6 cellular contexts compared by ENCODE assay signal in the genomic region with DNA sequence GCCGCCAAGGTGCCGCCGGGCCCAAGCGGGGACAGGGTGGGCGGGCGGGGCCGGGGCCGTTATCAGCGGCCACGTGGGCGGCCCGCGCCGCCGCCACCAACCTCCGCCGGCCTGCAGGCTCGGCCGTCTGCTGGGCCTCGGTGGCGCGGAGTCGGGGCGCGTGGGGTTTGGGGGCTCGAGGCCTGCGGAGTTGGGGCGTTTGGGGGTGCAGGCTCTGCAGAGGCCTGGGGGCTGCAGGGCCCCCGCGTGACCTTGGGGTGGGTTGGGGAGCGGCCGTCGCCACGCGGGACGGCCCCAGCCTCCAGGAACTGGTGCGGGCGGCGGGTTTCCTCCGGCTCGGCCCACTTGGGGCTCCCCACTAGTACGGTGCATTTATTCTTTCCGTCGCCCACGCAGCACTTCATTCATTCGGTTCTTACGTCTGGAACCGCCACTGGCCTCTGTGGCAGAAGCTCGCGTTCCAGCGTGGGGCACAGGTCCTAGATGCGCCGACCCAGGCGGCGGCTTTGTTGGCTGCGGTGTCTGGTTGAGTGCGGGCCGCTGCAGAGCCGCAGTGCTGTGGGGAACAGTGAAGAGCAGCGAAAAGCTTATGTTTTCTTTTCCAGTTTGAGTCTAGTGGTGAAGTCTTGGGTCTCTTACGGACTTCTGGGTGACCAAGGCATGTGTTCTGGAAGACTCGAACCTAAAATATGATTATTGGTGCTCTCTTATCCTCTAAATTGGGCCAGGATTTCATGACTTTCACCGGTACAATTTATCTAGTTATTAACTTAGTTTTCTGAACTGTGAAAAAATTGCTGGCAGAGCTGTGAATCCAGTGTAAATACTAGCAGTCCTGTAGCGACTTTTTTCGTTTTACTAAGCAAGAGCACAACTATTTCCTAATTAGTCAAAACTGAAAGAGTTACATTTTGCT. TPM values are rescaled to one million over a fixed set of nuclear protein-coding genes. Genes with fewer than 3 reads are reported as not detected.
DNase-seq lines count a peak whose midpoint lies in the region; ATAC-seq and TF ChIP-seq lines count a peak whose summit lies in the region.

No MANE protein-coding gene starts in this region.

- peaks cover 22% of the 10 kb centered on the region for H3K4me1 ChIP-seq in Caco-2

- CTCF ChIA-PET in Caco-2 (lab: Charles Lee): interaction anchor here (1.3 to 1.4 kb wide), 2 partner anchors 11 to 155 kb away, joined by 3 to 5 read pairs; no protein-coding TSS in a partner anchor
- CTCF ChIA-PET in activated CD4-positive, alpha-beta T cell treated with anti-CD3 and anti-CD28 coated beads, Interleukin-2, amount 10 ng/mL, durations not matched to agents 7 days and 5 days (lab: Charles Lee): interaction anchor here (0.6 to 2.9 kb wide), 5 partner anchors 9 to 198 kb away, joined by 3 to 9 read pairs (median 3); no protein-coding TSS in a partner anchor

- H3K27me3 Mint-ChIP-seq in Caco-2 (ENCODE audit: insufficient read depth, unreplicated experiment) (no peaks in the 10 kb centered on the region), glutamatergic neuron (ENCODE audit: unreplicated experiment) (peaks cover 12% of the 10 kb centered on the region)
- no peaks in the 10 kb centered on the region for H3K27me3 Mint-ChIP-seq in activated CD4-positive, alpha-beta T cell treated with anti-CD3 and anti-CD28 coated beads, Interleukin-2, amount 10 ng/mL, durations not matched to agents 7 days and 5 days

- H3K27me3 ChIP-seq in Caco-2 (replicated peaks; ENCODE audit: control insufficient read depth, insufficient read depth, low read length): no peaks in the 10 kb centered on the region

- peak overlapping the region; percentile 87 for H3K27ac Mint-ChIP-seq in Caco-2 (ENCODE audit: unreplicated experiment)
- H3K27ac Mint-ChIP-seq in activated CD4-positive, alpha-beta T cell treated with anti-CD3 and anti-CD28 coated beads, Interleukin-2, amount 10 ng/mL, durations not matched to agents 7 days and 5 days: peak overlapping the region; percentile 90
- H3K27ac Mint-ChIP-seq in glutamatergic neuron (ENCODE audit: unreplicated experiment): peak overlapping the region; percentile 81

- TF ChIP-seq CTCF in Caco-2 (IDR thresholded peaks at IDR 0.05; ENCODE audit: insufficient read depth in 1 of 2, low read depth in 1 of 2, low read length in 1 of 2, severe bottlenecking in 1 of 2, unreplicated experiment in 1 of 2) (no peak), glutamatergic neuron (IDR thresholded peaks at IDR 0.05; ENCODE audit: partially characterized antibody, unreplicated experiment) (no peak)

- H3K36me3 Mint-ChIP-seq in Caco-2 (ENCODE audit: insufficient read depth, unreplicated experiment) (peaks cover 89% of the 10 kb centered on the region), glutamatergic neuron (ENCODE audit: unreplicated experiment) (no peaks in the 10 kb centered on the region)
- H3K36me3 Mint-ChIP-seq in activated CD4-positive, alpha-beta T cell treated with anti-CD3 and anti-CD28 coated beads, Interleukin-2, amount 10 ng/mL, durations not matched to agents 7 days and 5 days (ENCODE audit: low read depth): peaks cover 49% of the 10 kb centered on the region

- H3K36me3 ChIP-seq in Caco-2 (ENCODE audit: control insufficient read depth, insufficient read depth, low read length): peaks cover 4% of the 10 kb centered on the region

- DNase-seq in Caco-2 (no peak), glutamatergic neuron (peak; percentile 34), left lobe of liver (ENCODE audit: low spot score) (no peak)
- DNase-seq in activated CD4-positive, alpha-beta T cell treated with anti-CD3 and anti-CD28 coated beads, Interleukin-2, amount 10 ng/mL, durations not matched to agents 7 days and 5 days: peak; percentile 51
- peak in 2 of 3 donors; percentile 22 to 58 for DNase-seq in stimulated activated CD4-positive, alpha-beta T cell treated with anti-CD3 and anti-CD28 coated beads, TNF-alpha, amount 100 ng/mL, for 1 hour (ENCODE audit: low read depth in 3 of 3, low spot score in 1 of 3)

- H3K4me3 Mint-ChIP-seq in Caco-2 (ENCODE audit: unreplicated experiment) (peak overlapping the region; percentile 81), glutamatergic neuron (ENCODE audit: unreplicated experiment) (peak overlapping the region; percentile 91)
- peak overlapping the region; percentile 91 for H3K4me3 Mint-ChIP-seq in activated CD4-positive, alpha-beta T cell treated with anti-CD3 and anti-CD28 coated beads, Interleukin-2, amount 10 ng/mL, durations not matched to agents 7 days and 5 days

- no TSS peak for BruUV-seq in Caco-2 (replicated peaks; lab: Mats Ljungman, UMichigan)

- no peaks in the 10 kb centered on the region; the same call in 1 of the 2 replicates for H3K9me3 ChIP-seq in Caco-2

- peaks cover 6% of the 10 kb centered on the region for H3K4me1 Mint-ChIP-seq in Caco-2 (ENCODE audit: low read depth, unreplicated experiment)
- H3K4me1 Mint-ChIP-seq in activated CD4-positive, alpha-beta T cell treated with anti-CD3 and anti-CD28 coated beads, Interleukin-2, amount 10 ng/mL, durations not matched to agents 7 days and 5 days: peaks cover 43% of the 10 kb centered on the region
- peaks cover 4% of the 10 kb centered on the region for H3K4me1 Mint-ChIP-seq in glutamatergic neuron (ENCODE audit: low read depth, unreplicated experiment)

- intact Hi-C loops in Caco-2 (cut with micrococcal nuclease; ENCODE audit: unreplicated experiment): loop anchor here (1.0 to 10.0 kb wide), 2 partner anchors 38 to 153 kb away; partner anchors contain the start of gene DGCR8

- no peaks in the 10 kb centered on the region for H3K9me3 Mint-ChIP-seq in Caco-2 (ENCODE audit: unreplicated experiment)
- no peaks in the 10 kb centered on the region for H3K9me3 Mint-ChIP-seq in activated CD4-positive, alpha-beta T cell treated with anti-CD3 and anti-CD28 coated beads, Interleukin-2, amount 10 ng/mL, durations not matched to agents 7 days and 5 days
- H3K9me3 Mint-ChIP-seq in glutamatergic neuron (ENCODE audit: unreplicated experiment): peaks cover 5% of the 10 kb centered on the region

- POLR2A ChIA-PET in Caco-2 (lab: Charles Lee): interaction anchor here (0.6 to 1.2 kb wide), 5 partner anchors 9 to 176 kb away, joined by 3 to 7 read pairs (median 4); partner anchors contain the start of genes COMT, DGCR8, TANGO2 and TXNRD2
- POLR2A ChIA-PET in activated CD4-positive, alpha-beta T cell treated with anti-CD3 and anti-CD28 coated beads, Interleukin-2, amount 10 ng/mL, durations not matched to agents 7 days and 5 days (lab: Charles Lee): no interaction called here

- H3K4me3 ChIP-seq in Caco-2 (ENCODE audit: low read depth, low read length): peak overlapping the region; percentile 87

- ATAC-seq in HG02852 (IDR thresholded peaks at IDR 0.05; ENCODE audit: unreplicated experiment) (peak; percentile 19), left lobe of liver (no peak)

RNA-seq across cellular contexts. Expression of gene TRMT2A, which starts 0.9 kb away (rescaled TPM):
- total RNA-seq in Caco-2 (2022) (41.1 and 43.0 TPM in 2 replicates), glutamatergic neuron (ENCODE audit: unreplicated experiment) (62.1 TPM), left lobe of liver (36.7 TPM)
- 10 to 100 TPM; 85.5 to 91.4 TPM for total RNA-seq in activated CD4-positive, alpha-beta T cell treated with anti-CD3 and anti-CD28 coated beads, Interleukin-2, amount 10 ng/mL, durations not matched to agents 7 days and 5 days

RNA-seq across cellular contexts. Expression of gene RANBP1, which starts 2.0 kb away (rescaled TPM):
- total RNA-seq in Caco-2 (2022) (365 and 385 TPM in 2 replicates), glutamatergic neuron (ENCODE audit: unreplicated experiment) (144 TPM), left lobe of liver (47.0 TPM)
- total RNA-seq in activated CD4-positive, alpha-beta T cell treated with anti-CD3 and anti-CD28 coated beads, Interleukin-2, amount 10 ng/mL, durations not matched to agents 7 days and 5 days: 100 to 1,000 TPM; 229 to 234 TPM

RNA-seq across cellular contexts. Expression of gene ZDHHC8, which starts 13.7 kb away (rescaled TPM):
- total RNA-seq in Caco-2 (2022): 39.9 and 45.7 TPM in 2 replicates
- total RNA-seq in activated CD4-positive, alpha-beta T cell treated with anti-CD3 and anti-CD28 coated beads, Interleukin-2, amount 10 ng/mL, durations not matched to agents 7 days and 5 days: 10 to 100 TPM; 57.9 to 58.9 TPM
- total RNA-seq in glutamatergic neuron (ENCODE audit: unreplicated experiment): 119 TPM
- total RNA-seq in left lobe of liver: 37.3 TPM

RNA-seq across cellular contexts. Expression of gene CCDC188, which starts 32.9 kb away (rescaled TPM):
- total RNA-seq in Caco-2 (2022): not detected in 2 replicates
- under 1 TPM; 0.12 to 0.23 TPM for total RNA-seq in activated CD4-positive, alpha-beta T cell treated with anti-CD3 and anti-CD28 coated beads, Interleukin-2, amount 10 ng/mL, durations not matched to agents 7 days and 5 days
- total RNA-seq in glutamatergic neuron (ENCODE audit: unreplicated experiment): 0.54 TPM
- total RNA-seq in left lobe of liver: not detected

RNA-seq across cellular contexts. Expression of gene DGCR8, which starts 37.9 kb away (rescaled TPM):
- total RNA-seq in Caco-2 (2022) (53.1 and 60.0 TPM in 2 replicates), glutamatergic neuron (ENCODE audit: unreplicated experiment) (93.1 TPM), left lobe of liver (26.9 TPM)
- 10 to 100 TPM; 51.2 to 54.5 TPM for total RNA-seq in activated CD4-positive, alpha-beta T cell treated with anti-CD3 and anti-CD28 coated beads, Interleukin-2, amount 10 ng/mL, durations not matched to agents 7 days and 5 days

Comparison
In these comparisons a context has a peak if more than half of its experiments do, and no peak if none do; other contexts are left out.
1. DNase-seq: peak in activated CD4-positive, alpha-beta T cell treated with anti-CD3 and anti-CD28 coated beads, Interleukin-2, amount 10 ng/mL, durations not matched to agents 7 days and 5 days (single experiment), glutamatergic neuron (single experiment) and stimulated activated CD4-positive, alpha-beta T cell treated with anti-CD3 and anti-CD28 coated beads, TNF-alpha, amount 100 ng/mL, for 1 hour (2 of 3); none in Caco-2 (0 of 2) and left lobe of liver (single experiment).
2. Peak in every context shown above with its lines, with median percentiles within 50 percentile points of each other: H3K27ac Mint-ChIP-seq and H3K4me3 Mint-ChIP-seq.